ENCODE assay signal across 8 cellular contexts in genomic region chr1:35573198-35573775, GRCh38. TPM values are rescaled to one million over a fixed set of nuclear protein-coding genes. Genes with fewer than 3 reads are reported as not detected.
DNase-seq lines count a peak whose midpoint lies in the region; ATAC-seq and TF ChIP-seq lines count a peak whose summit lies in the region.

Gene TFAP2E (plus strand): TSS chr1:35573314. CDS start chr1:35573578, 264 bp downstream.

- H3K9me3 Mint-ChIP-seq in Caco-2 (ENCODE audit: unreplicated experiment) (no peaks in the 10 kb centered on the region), type B pancreatic cell (no peaks in the 10 kb centered on the region)
- no peaks in the 10 kb centered on the region for H3K9me3 Mint-ChIP-seq in effector memory CD8-positive, alpha-beta T cell

- no peaks in the 10 kb centered on the region for H3K9me3 ChIP-seq in Caco-2

- H3K4me3 ChIP-seq in Caco-2 (ENCODE audit: low read depth, low read length) (peak within 1 kb of the TSS; percentile 46), lower leg skin (ENCODE audit: low read depth, poor library complexity, severe bottlenecking) (peak within 1 kb of the TSS; percentile 47)

- ATAC-seq in effector memory CD8-positive, alpha-beta T cell (replicated peaks), result peak; percentile 34
- no peak for ATAC-seq in HG02981 (IDR thresholded peaks at IDR 0.05; ENCODE audit: unreplicated experiment)
- ATAC-seq in HG03108 (IDR thresholded peaks at IDR 0.05; ENCODE audit: unreplicated experiment), result no peak

- H3K4me3 Mint-ChIP-seq in Caco-2 (ENCODE audit: unreplicated experiment) (peak within 1 kb of the TSS; percentile 51), type B pancreatic cell (peak within 1 kb of the TSS; percentile 69)
- peak within 1 kb of the TSS in 1 of 2 donors; percentile 38 for H3K4me3 Mint-ChIP-seq in effector memory CD8-positive, alpha-beta T cell

- H3K36me3 Mint-ChIP-seq in Caco-2 (ENCODE audit: insufficient read depth, unreplicated experiment), result peaks cover 11% of the 10 kb centered on the region
- peaks cover 6% of the 10 kb centered on the region for H3K36me3 Mint-ChIP-seq in effector memory CD8-positive, alpha-beta T cell (ENCODE audit: insufficient read depth)
- H3K36me3 Mint-ChIP-seq in type B pancreatic cell, result no peaks in the 10 kb centered on the region

- no peaks in the 10 kb centered on the region for H3K27me3 ChIP-seq in Caco-2 (replicated peaks; ENCODE audit: control insufficient read depth, insufficient read depth, low read length)

- H3K36me3 ChIP-seq in Caco-2 (ENCODE audit: control insufficient read depth, insufficient read depth, low read length), result no peaks in the 10 kb centered on the region

- H3K4me1 Mint-ChIP-seq in Caco-2 (ENCODE audit: low read depth, unreplicated experiment), result peaks cover 19% of the 10 kb centered on the region
- H3K4me1 Mint-ChIP-seq in effector memory CD8-positive, alpha-beta T cell (ENCODE audit: low read depth in 2 of 2), result peaks cover 28 to 39% of the 10 kb centered on the region in 2 donors
- H3K4me1 Mint-ChIP-seq in type B pancreatic cell (ENCODE audit: unreplicated experiment), result peaks cover 14% of the 10 kb centered on the region

- CTCF ChIA-PET in Caco-2 (lab: Charles Lee), result interaction anchor here (0.6 kb wide), 2 partner anchors 8 to 329 kb away, joined by 5 to 7 read pairs; no protein-coding TSS in a partner anchor

- no TSS peak for BruUV-seq in Caco-2 (replicated peaks; lab: Mats Ljungman, UMichigan)

- no peak for TF ChIP-seq POLR2A in lower leg skin (IDR thresholded peaks at IDR 0.05)

- POLR2A ChIA-PET in Caco-2 (lab: Charles Lee), result no interaction called here

- H3K27me3 Mint-ChIP-seq in Caco-2 (ENCODE audit: insufficient read depth, unreplicated experiment), result no peaks in the 10 kb centered on the region
- no peaks in the 10 kb centered on the region for H3K27me3 Mint-ChIP-seq in effector memory CD8-positive, alpha-beta T cell
- peaks cover 82% of the 10 kb centered on the region for H3K27me3 Mint-ChIP-seq in type B pancreatic cell

- 1 to 7% methylated on average over 26 to 27 of the region's 60 CpGs for WGBS in lower leg skin, 2 donors

- peak in 1 of 2 experiments; percentile 47 for DNase-seq in Caco-2
- DNase-seq in NCI-H460 (ENCODE audit: extremely low read depth, low read depth), result peak; percentile 36
- DNase-seq in effector memory CD8-positive, alpha-beta T cell, result no peak
- peak in 1 of 2 donors; percentile 89 for DNase-seq in lower leg skin (ENCODE audit: low spot score in 2 of 2)
- DNase-seq in type B pancreatic cell (ENCODE audit: extremely low spot score, unreplicated experiment), result no peak
- DNase-seq in SKM-1 (lab: John Stamatoyannopoulos, UW; ENCODE audit: unreplicated experiment), result no peak

- peaks cover 32% of the 10 kb centered on the region for H3K4me1 ChIP-seq in Caco-2

- intact Hi-C loops in Caco-2 (cut with micrococcal nuclease; ENCODE audit: unreplicated experiment) (no loop called here), lower leg skin (cut with DNase I; ENCODE audit: low total_unique reads) (loop anchor here (5.0 kb wide), 1 partner anchor 144 kb away; the partner anchor contains the start of gene C1orf216)

- H3K27ac Mint-ChIP-seq in Caco-2 (ENCODE audit: unreplicated experiment) (no peak within 1 kb of the TSS), type B pancreatic cell (no peak within 1 kb of the TSS)
- H3K27ac Mint-ChIP-seq in effector memory CD8-positive, alpha-beta T cell, result no peak within 1 kb of the TSS

- TF ChIP-seq CTCF in Caco-2 (IDR thresholded peaks at IDR 0.05; ENCODE audit: insufficient read depth in 1 of 2, low read depth in 1 of 2, low read length in 1 of 2, severe bottlenecking in 1 of 2, unreplicated experiment in 1 of 2) (no peak), lower leg skin (IDR thresholded peaks at IDR 0.05) (no peak), type B pancreatic cell (conservative IDR thresholded peaks at IDR 0.05) (no peak)

RNA-seq across cellular contexts. Expression of gene TFAP2E, which starts in this region (rescaled TPM):
- 3.4 and 3.5 TPM in 2 replicates for total RNA-seq in Caco-2 (2022)
- 0.40 TPM in 1 of 2 replicates, not detected in the other for total RNA-seq in NCI-H460 (2014; rRNA removed; shearing (Covaris generic))
- 0.27 and 1.0 TPM in 2 replicates for polyA plus RNA-seq in NCI-H460 (2014; cell fraction: nucleus; rRNA removed)
- 1 to 10 TPM; 4.2 to 5.7 (median 4.8) TPM for total RNA-seq in lower leg skin
- 1.3 and 1.4 TPM in 2 replicates for total RNA-seq in type B pancreatic cell (ENCODE audit: low replicate concordance)
